12 cellular contexts compared by ENCODE assay signal in the genomic region with DNA sequence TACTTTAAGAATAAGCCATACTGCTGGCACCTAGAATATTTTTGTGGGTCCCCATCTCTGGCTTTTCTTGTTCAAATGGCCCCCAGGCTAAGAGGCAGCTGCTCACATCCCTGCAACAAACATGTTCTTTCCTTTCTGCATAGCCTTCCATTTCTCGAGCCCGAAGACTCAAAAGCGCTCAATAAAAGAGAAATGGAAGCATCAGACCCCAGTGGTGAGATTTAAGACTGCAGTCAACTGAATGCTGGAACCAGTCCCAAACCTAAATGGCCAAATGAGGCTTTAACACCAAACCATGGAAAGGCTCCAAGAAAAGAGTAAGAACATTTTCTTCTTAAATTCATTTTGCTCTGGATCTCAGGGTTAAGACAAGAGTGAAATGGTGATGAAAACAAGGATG.
DNase-seq lines count a peak whose midpoint lies in the region; ATAC-seq and TF ChIP-seq lines count a peak whose summit lies in the region.
"Had no signal": no experiment of that assay in that cellular context is flagged by ENCODE, and none has a peak within 500 bp of the region (broad histone marks: within the 10 kb centered on the region; RNA-seq: fewer than 3 reads in every experiment).

No MANE protein-coding gene starts in this region.

- ATAC-seq in T-cell (replicated peaks in 1 of 4): no peak
- ATAC-seq in HG02938 (IDR thresholded peaks at IDR 0.05; ENCODE audit: unreplicated experiment): no peak

- POLR2A ChIA-PET in AG04450 (lab: Yijun Ruan, JAX) (no interaction called here), T-cell (lab: Charles Lee) (no interaction called here)

- no peak overlapping the region for H3K4me3 Mint-ChIP-seq in T-cell
- H3K4me3 Mint-ChIP-seq in immature natural killer cell: peak overlapping the region in 1 of 5 donors; percentile 18
- H3K4me3 Mint-ChIP-seq: activated CD4-positive, alpha-beta T cell treated with anti-CD3 and anti-CD28 coated beads, Interleukin-2, amount 10 ng/mL, durations not matched to agents 7 days and 5 days had no signal

- peaks cover 0 to 3% (median 2%) of the 10 kb centered on the region in 3 donors for H3K9me3 Mint-ChIP-seq in T-cell
- H3K9me3 Mint-ChIP-seq in immature natural killer cell: peaks cover 0 to 4% (median 0%) of the 10 kb centered on the region in 6 donors

- DNase-seq in AG04450 (ENCODE audit: low read depth, low spot score) (no peak), ELR (ENCODE audit: low read depth) (peak; percentile 57), T-cell (no peak), immature natural killer cell (no peak), islet precursor cell (no peak), cerebellar nuclear complex (lab: John Stamatoyannopoulos, UW) (no peak), superior temporal gyrus (ENCODE audit: extremely low spot score) (no peak)
- DNase-seq: activated CD4-positive, alpha-beta T cell treated with anti-CD3 and anti-CD28 coated beads, Interleukin-2, amount 10 ng/mL, durations not matched to agents 7 days and 5 days; effector memory CD4-positive, alpha-beta T cell; NCI-H345; posterior cingulate gyrus had no signal

- no peak overlapping the region for H3K27ac ChIP-seq in AG04450 (ENCODE audit: low read depth, low read length)

- peak; percentile 50 for TF ChIP-seq CTCF in AG04450 (IDR thresholded peaks at IDR 0.05; ENCODE audit: low read depth, low read length)

- peaks cover 70 to 94% (median 93%) of the 10 kb centered on the region in 3 donors for H3K4me1 Mint-ChIP-seq in T-cell
- H3K4me1 Mint-ChIP-seq in immature natural killer cell: peaks cover 98 to 100% of the 10 kb centered on the region in 2 donors

- no peaks in the 10 kb centered on the region for H3K27me3 Mint-ChIP-seq in T-cell
- peaks cover 9 to 18% (median 12%) of the 10 kb centered on the region in 3 donors for H3K27me3 Mint-ChIP-seq in immature natural killer cell (ENCODE audit: low read depth in 3 of 3)
- H3K27me3 Mint-ChIP-seq: activated CD4-positive, alpha-beta T cell treated with anti-CD3 and anti-CD28 coated beads, Interleukin-2, amount 10 ng/mL, durations not matched to agents 7 days and 5 days had no signal

- peaks cover 6% of the 10 kb centered on the region for H3K9me3 ChIP-seq in AG04450 (ENCODE audit: control insufficient read depth, insufficient read depth, low read length)

- peak overlapping the region; percentile 96 for H3K27ac Mint-ChIP-seq in T-cell
- H3K27ac Mint-ChIP-seq in immature natural killer cell: peak overlapping the region; percentile 96 to 100 (median 100)
- H3K27ac Mint-ChIP-seq: activated CD4-positive, alpha-beta T cell treated with anti-CD3 and anti-CD28 coated beads, Interleukin-2, amount 10 ng/mL, durations not matched to agents 7 days and 5 days had no signal

- H3K4me3 ChIP-seq in AG04450 (ENCODE audit: low read depth, low read length): no peak overlapping the region

- CTCF ChIA-PET in AG04450 (lab: Charles Lee): no interaction called here
- CTCF ChIA-PET in T-cell (lab: Charles Lee): interaction anchor here in 1 of 2 donors (0.6 kb wide), 1 partner anchor 206 kb away, joined by 3 read pairs; no protein-coding TSS in a partner anchor

- H3K27me3 ChIP-seq in AG04450 (ENCODE audit: control insufficient read depth, insufficient read depth, low read length): peaks cover 2% of the 10 kb centered on the region

- H3K36me3 Mint-ChIP-seq in T-cell (peaks cover 68% of the 10 kb centered on the region), immature natural killer cell (peaks cover 22 to 23% (median 23%) of the 10 kb centered on the region in 3 donors)
